28 cellular contexts compared by ENCODE assay signal in genomic region chr7:134337980-134338379, GRCh38.
"Had no signal": no experiment of that assay in that cellular context is flagged by ENCODE, and none has a peak within 500 bp of the region (broad histone marks: within the 10 kb centered on the region; RNA-seq: fewer than 3 reads in every experiment).

No MANE protein-coding gene starts in this region.

- H2AFZ ChIP-seq: neural progenitor cell, parathyroid adenoma had no signal

- DNase-seq: natural killer cell; occipital lobe; ovary; posterior cingulate gyrus; psoas muscle; right cardiac atrium; spleen; stimulated activated CD4-positive, alpha-beta T cell treated with anti-CD3 and anti-CD28 coated beads, Interleukin-12 subunit alpha, Interleukin-12 subunit beta, amount 100 ng/mL, for 4 hours; stimulated activated CD4-positive, alpha-beta T cell treated with anti-CD3 and anti-CD28 coated beads, Interleukin-1b, Interleukin-23, amount 100 ng/mL, for 48 hours; stimulated activated CD4-positive, alpha-beta T cell treated with anti-CD3 and anti-CD28 coated beads, Interleukin-4, amount 100 ng/mL, for 1 hour; stimulated activated CD4-positive, alpha-beta T cell treated with anti-CD3 and anti-CD28 coated beads, Interleukin-4, amount 100 ng/mL, for 4 hours; stimulated activated CD8-positive, alpha-beta memory T cell treated with anti-CD3 and anti-CD28 coated beads, Interleukin-4, amount 100 ng/mL, for 48 hours; stimulated activated naive CD4-positive, alpha-beta T cell; stimulated activated naive CD8-positive, alpha-beta T cell treated with anti-CD3 and anti-CD28 coated beads, Interleukin-15, amount 100 ng/mL, for 72 hours; stimulated activated naive CD8-positive, alpha-beta T cell treated with anti-CD3 and anti-CD28 coated beads, Interleukin-15, Interleukin-2, amounts not matched to agents 100 U/mL and 50 U/mL, for 24 hours; substantia nigra; testis; tibial artery; transverse colon; upper lobe of right lung; uterus had no signal

- H3K27ac ChIP-seq: neural progenitor cell, ovary, parathyroid adenoma, psoas muscle, skin epidermis, spleen, suprapubic skin, testis, tibial artery, transverse colon, upper lobe of right lung, uterus had no signal

- H3K4me2 ChIP-seq: neural progenitor cell, smooth muscle cell had no signal

- H3K9me3 ChIP-seq: ovary, psoas muscle, suprapubic skin, testis, tibial artery, transverse colon, upper lobe of right lung, uterus had no signal

- H3K4me1 ChIP-seq: neural progenitor cell, parathyroid adenoma, psoas muscle, spleen, suprapubic skin, testis, tibial artery, transverse colon, upper lobe of right lung, uterus had no signal

- H3K36me3 ChIP-seq: neural progenitor cell, ovary, spleen, suprapubic skin, tibial artery, transverse colon, upper lobe of right lung, uterus had no signal

- H3K79me2 ChIP-seq: parathyroid adenoma had no signal

- H3K9ac ChIP-seq: neural progenitor cell, parathyroid adenoma had no signal

- H3K27me3 ChIP-seq: neural progenitor cell, ovary, testis, tibial artery, transverse colon, upper lobe of right lung, uterus had no signal

- H3K4me3 ChIP-seq: neural progenitor cell, ovary, psoas muscle, skin epidermis, smooth muscle cell, spleen, suprapubic skin, testis, tibial artery, transverse colon, upper lobe of right lung, uterus had no signal

- ATAC-seq: natural killer cell; psoas muscle; right cardiac atrium; sciatic nerve; stimulated activated memory B cell treated with anti-CD40 and anti-IgM and Interleukin-4, amounts not matched to agents 10 μg/mL and 1 μg/mL and 100 μg/mL, for 72 hours; stimulated activated naive CD8-positive, alpha-beta T cell treated with anti-CD3 and anti-CD28 coated beads, Interleukin-15, amount 100 ng/mL, for 72 hours; stimulated activated naive CD8-positive, alpha-beta T cell treated with anti-CD3 and anti-CD28 coated beads, Interleukin-15, Interleukin-2, amounts not matched to agents 100 U/mL and 50 U/mL, for 24 hours; upper lobe of right lung had no signal
